Comparison of ENCODE assay signal across 1 cellular context in genomic region chr7:134991469-134992339, GRCh38.
A peak's percentile ranks its signal among the peaks of the same experiment; 100 is the strongest.
TF ChIP-seq lines count a peak whose summit lies in the region.

No MANE protein-coding gene starts in this region.

TF ChIP-seq in HepG2, 621 proteins besides CTCF, POLR2A, EP300 and RAD21 (continued from another document and continues in another):
- TF ChIP-seq, protein P1, sequence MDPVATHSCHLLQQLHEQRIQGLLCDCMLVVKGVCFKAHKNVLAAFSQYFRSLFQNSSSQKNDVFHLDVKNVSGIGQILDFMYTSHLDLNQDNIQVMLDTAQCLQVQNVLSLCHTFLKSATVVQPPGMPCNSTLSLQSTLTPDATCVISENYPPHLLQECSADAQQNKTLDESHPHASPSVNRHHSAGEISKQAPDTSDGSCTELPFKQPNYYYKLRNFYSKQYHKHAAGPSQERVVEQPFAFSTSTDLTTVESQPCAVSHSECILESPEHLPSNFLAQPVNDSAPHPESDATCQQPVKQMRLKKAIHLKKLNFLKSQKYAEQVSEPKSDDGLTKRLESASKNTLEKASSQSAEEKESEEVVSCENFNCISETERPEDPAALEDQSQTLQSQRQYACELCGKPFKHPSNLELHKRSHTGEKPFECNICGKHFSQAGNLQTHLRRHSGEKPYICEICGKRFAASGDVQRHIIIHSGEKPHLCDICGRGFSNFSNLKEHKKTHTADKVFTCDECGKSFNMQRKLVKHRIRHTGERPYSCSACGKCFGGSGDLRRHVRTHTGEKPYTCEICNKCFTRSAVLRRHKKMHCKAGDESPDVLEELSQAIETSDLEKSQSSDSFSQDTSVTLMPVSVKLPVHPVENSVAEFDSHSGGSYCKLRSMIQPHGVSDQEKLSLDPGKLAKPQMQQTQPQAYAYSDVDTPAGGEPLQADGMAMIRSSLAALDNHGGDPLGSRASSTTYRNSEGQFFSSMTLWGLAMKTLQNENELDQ (CRISPR knock-in tag; IDR thresholded peaks at IDR 0.05; ENCODE audit: borderline replicate concordance) = no peak
- TF ChIP-seq GFI1 (CRISPR knock-in tag; IDR thresholded peaks at IDR 0.05; ENCODE audit: borderline replicate concordance) (peak; percentile 90), FOXP4 (CRISPR knock-in tag; IDR thresholded peaks at IDR 0.05) (peak; percentile 83), RBFOX2 (IDR thresholded peaks at IDR 0.05; ENCODE audit: low read depth, low read length) (peak; percentile 37; the same call in 1 of the 2 replicates), NCOA2 (CRISPR knock-in tag; IDR thresholded peaks at IDR 0.05) (peak; percentile 86), U2AF2 (IDR thresholded peaks at IDR 0.05; ENCODE audit: low read depth, low read length) (no peak), ZBTB4 (CRISPR knock-in tag; IDR thresholded peaks at IDR 0.05; ENCODE audit: borderline replicate concordance) (no peak), ZNF639 (CRISPR knock-in tag; conservative IDR thresholded peaks at IDR 0.05) (no peak), ZNF567 (CRISPR knock-in tag; IDR thresholded peaks at IDR 0.05; ENCODE audit: borderline replicate concordance) (no peak), KDM1A (CRISPR knock-in tag; IDR thresholded peaks at IDR 0.05) (no peak), ZNF800 (CRISPR knock-in tag; IDR thresholded peaks at IDR 0.05) (no peak), HNRNPLL (IDR thresholded peaks at IDR 0.05; ENCODE audit: low read depth, low read length, poor library complexity, severe bottlenecking) (no peak), CENPT (CRISPR knock-in tag; IDR thresholded peaks at IDR 0.05; ENCODE audit: low read depth) (no peak), TBX3 (IDR thresholded peaks at IDR 0.05; ENCODE audit: borderline replicate concordance) (no peak), ZBTB34 (CRISPR knock-in tag; IDR thresholded peaks at IDR 0.05) (no peak), ZSCAN5A (CRISPR knock-in tag; IDR thresholded peaks at IDR 0.05; ENCODE audit: borderline replicate concordance) (no peak), TEAD3 (CRISPR knock-in tag; optimal IDR thresholded peaks at IDR 0.05; ENCODE audit: borderline replicate concordance) (peak; percentile 94), SOX5 (CRISPR knock-in tag; IDR thresholded peaks at IDR 0.05; ENCODE audit: borderline replicate concordance) (peak; percentile 72; the same call in 1 of the 2 replicates), KLF6 (CRISPR knock-in tag; IDR thresholded peaks at IDR 0.05) (no peak), NR3C1 (CRISPR knock-in tag; IDR thresholded peaks at IDR 0.05) (no peak), TARDBP (CRISPR knock-in tag; IDR thresholded peaks at IDR 0.05) (no peak; the same call in 1 of the 2 replicates), REXO4 (CRISPR knock-in tag; IDR thresholded peaks at IDR 0.05; ENCODE audit: borderline replicate concordance) (no peak), ZNF224 (CRISPR knock-in tag; IDR thresholded peaks at IDR 0.05) (no peak), ZSCAN25 (CRISPR knock-in tag; IDR thresholded peaks at IDR 0.05) (no peak), ZNF292 (CRISPR knock-in tag; IDR thresholded peaks at IDR 0.05; ENCODE audit: borderline replicate concordance, low read depth) (peak; percentile 26; the same call in 1 of the 2 replicates), ZMYM3 (CRISPR knock-in tag; IDR thresholded peaks at IDR 0.05) (0 out of 2 replicates have a peak, but pooled peaks have one; percentile 34), ZNF660 (CRISPR knock-in tag; IDR thresholded peaks at IDR 0.05; ENCODE audit: borderline replicate concordance, low read depth) (no peak), HCFC1 (IDR thresholded peaks at IDR 0.05; ENCODE audit: low read depth, low read length) (no peak), CHCHD3 (CRISPR knock-in tag; IDR thresholded peaks at IDR 0.05) (no peak), AGO2 (optimal IDR thresholded peaks at IDR 0.05; ENCODE audit: low read depth, low read length) (no peak), TBP (CRISPR knock-in tag; IDR thresholded peaks at IDR 0.05) (no peak), ZNF746 (CRISPR knock-in tag; IDR thresholded peaks at IDR 0.05) (no peak), NRL (CRISPR knock-in tag; IDR thresholded peaks at IDR 0.05; ENCODE audit: borderline replicate concordance) (no peak), PAF1 (CRISPR knock-in tag; IDR thresholded peaks at IDR 0.05) (no peak), ZSCAN31 (CRISPR knock-in tag; IDR thresholded peaks at IDR 0.05; ENCODE audit: low read depth) (0 out of 2 replicates have a peak, but pooled peaks have one; percentile 24), EEA1 (CRISPR knock-in tag; IDR thresholded peaks at IDR 0.05; ENCODE audit: borderline replicate concordance) (no peak)
- TF ChIP-seq, protein P2, sequence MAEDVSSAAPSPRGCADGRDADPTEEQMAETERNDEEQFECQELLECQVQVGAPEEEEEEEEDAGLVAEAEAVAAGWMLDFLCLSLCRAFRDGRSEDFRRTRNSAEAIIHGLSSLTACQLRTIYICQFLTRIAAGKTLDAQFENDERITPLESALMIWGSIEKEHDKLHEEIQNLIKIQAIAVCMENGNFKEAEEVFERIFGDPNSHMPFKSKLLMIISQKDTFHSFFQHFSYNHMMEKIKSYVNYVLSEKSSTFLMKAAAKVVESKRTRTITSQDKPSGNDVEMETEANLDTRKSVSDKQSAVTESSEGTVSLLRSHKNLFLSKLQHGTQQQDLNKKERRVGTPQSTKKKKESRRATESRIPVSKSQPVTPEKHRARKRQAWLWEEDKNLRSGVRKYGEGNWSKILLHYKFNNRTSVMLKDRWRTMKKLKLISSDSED (CRISPR knock-in tag; IDR thresholded peaks at IDR 0.05) = no peak
- TF ChIP-seq, protein P3, sequence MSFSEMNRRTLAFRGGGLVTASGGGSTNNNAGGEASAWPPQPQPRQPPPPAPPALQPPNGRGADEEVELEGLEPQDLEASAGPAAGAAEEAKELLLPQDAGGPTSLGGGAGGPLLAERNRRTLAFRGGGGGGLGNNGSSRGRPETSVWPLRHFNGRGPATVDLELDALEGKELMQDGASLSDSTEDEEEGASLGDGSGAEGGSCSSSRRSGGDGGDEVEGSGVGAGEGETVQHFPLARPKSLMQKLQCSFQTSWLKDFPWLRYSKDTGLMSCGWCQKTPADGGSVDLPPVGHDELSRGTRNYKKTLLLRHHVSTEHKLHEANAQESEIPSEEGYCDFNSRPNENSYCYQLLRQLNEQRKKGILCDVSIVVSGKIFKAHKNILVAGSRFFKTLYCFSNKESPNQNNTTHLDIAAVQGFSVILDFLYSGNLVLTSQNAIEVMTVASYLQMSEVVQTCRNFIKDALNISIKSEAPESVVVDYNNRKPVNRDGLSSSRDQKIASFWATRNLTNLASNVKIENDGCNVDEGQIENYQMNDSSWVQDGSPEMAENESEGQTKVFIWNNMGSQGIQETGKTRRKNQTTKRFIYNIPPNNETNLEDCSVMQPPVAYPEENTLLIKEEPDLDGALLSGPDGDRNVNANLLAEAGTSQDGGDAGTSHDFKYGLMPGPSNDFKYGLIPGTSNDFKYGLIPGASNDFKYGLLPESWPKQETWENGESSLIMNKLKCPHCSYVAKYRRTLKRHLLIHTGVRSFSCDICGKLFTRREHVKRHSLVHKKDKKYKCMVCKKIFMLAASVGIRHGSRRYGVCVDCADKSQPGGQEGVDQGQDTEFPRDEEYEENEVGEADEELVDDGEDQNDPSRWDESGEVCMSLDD (CRISPR knock-in tag; IDR thresholded peaks at IDR 0.05; ENCODE audit: borderline replicate concordance) = no peak
- TF ChIP-seq, protein P4, sequence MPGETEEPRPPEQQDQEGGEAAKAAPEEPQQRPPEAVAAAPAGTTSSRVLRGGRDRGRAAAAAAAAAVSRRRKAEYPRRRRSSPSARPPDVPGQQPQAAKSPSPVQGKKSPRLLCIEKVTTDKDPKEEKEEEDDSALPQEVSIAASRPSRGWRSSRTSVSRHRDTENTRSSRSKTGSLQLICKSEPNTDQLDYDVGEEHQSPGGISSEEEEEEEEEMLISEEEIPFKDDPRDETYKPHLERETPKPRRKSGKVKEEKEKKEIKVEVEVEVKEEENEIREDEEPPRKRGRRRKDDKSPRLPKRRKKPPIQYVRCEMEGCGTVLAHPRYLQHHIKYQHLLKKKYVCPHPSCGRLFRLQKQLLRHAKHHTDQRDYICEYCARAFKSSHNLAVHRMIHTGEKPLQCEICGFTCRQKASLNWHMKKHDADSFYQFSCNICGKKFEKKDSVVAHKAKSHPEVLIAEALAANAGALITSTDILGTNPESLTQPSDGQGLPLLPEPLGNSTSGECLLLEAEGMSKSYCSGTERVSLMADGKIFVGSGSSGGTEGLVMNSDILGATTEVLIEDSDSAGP (CRISPR knock-in tag; IDR thresholded peaks at IDR 0.05; ENCODE audit: borderline replicate concordance) = no peak
